ENCODE assay signal across 13 cellular contexts in genomic region chr16:25018972-25019617, GRCh38. TPM values are rescaled to one million over a fixed set of nuclear protein-coding genes. Genes with fewer than 3 reads are reported as not detected.
DNase-seq lines count a peak whose midpoint lies in the region; ATAC-seq and TF ChIP-seq lines count a peak whose summit lies in the region.
"Had no signal": no experiment of that assay in that cellular context is flagged by ENCODE, and none has a peak within 500 bp of the region (broad histone marks: within the 10 kb centered on the region; RNA-seq: fewer than 3 reads in every experiment).

No MANE protein-coding gene starts in this region.

- H3K9me3 ChIP-seq in MM.1S (replicated peaks; ENCODE audit: insufficient read depth, low read length) = no peaks in the 10 kb centered on the region
- H3K9me3 ChIP-seq in HAP-1 = no peaks in the 10 kb centered on the region
- H3K9me3 ChIP-seq: right atrium auricular region, thyroid gland had no signal

- H3K27me3 ChIP-seq in MM.1S (replicated peaks; ENCODE audit: insufficient read depth, low read length) (peaks cover 61% of the 10 kb centered on the region), HAP-1 (ENCODE audit: low read depth) (no peaks in the 10 kb centered on the region)
- H3K27me3 ChIP-seq: right atrium auricular region, thyroid gland had no signal

- in situ Hi-C loops in HAP-1 (cut with MboI; ENCODE audit: low sequenced_read_pairs) = no loop called here

- peak overlapping the region; percentile 35 for H3K4me2 ChIP-seq in MM.1S (ENCODE audit: low read depth, low read length)

- no peak overlapping the region for H2AFZ ChIP-seq in MM.1S (ENCODE audit: low read length)

- no peaks in the 10 kb centered on the region for H3K9me2 ChIP-seq in MM.1S (replicated peaks; ENCODE audit: insufficient read depth, low read length)

- no peak for TF ChIP-seq CTCF in MM.1S (IDR thresholded peaks at IDR 0.05; ENCODE audit: low read length)
- TF ChIP-seq CTCF in osteocyte (IDR thresholded peaks at IDR 0.05) = no peak

- DNase-seq in activated naive CD4-positive, alpha-beta T cell treated with anti-CD3 and anti-CD28 coated beads for 36 hours = no peak
- no peak for DNase-seq in activated naive CD4-positive, alpha-beta T cell (lab: John Stamatoyannopoulos, UW)
- DNase-seq in MM.1S (peak; percentile 58), KG1 (lab: John Stamatoyannopoulos, UW) (no peak), HAP-1 (ENCODE audit: low spot score in 2 of 2) (no peak), osteocyte (ENCODE audit: extremely low spot score, unreplicated experiment) (no peak)
- no peak for DNase-seq in activated CD4-positive, alpha-beta memory T cell treated with anti-CD3 and anti-CD28 coated beads for 36 hours
- DNase-seq: NCI-H510A, thyroid gland had no signal

- peak overlapping the region; percentile 24; the same call in 1 of the 2 replicates for H3K27ac ChIP-seq in MM.1S (ENCODE audit: low read length)
- H3K27ac ChIP-seq: right atrium auricular region, SK-N-MC, thyroid gland had no signal

- H3K4me3 ChIP-seq in MM.1S (ENCODE audit: low read length) (0 out of 2 replicates have a peak overlapping the region, but pooled peaks have one; percentile 10), HAP-1 (no peak overlapping the region)
- H3K4me3 ChIP-seq: right atrium auricular region, thyroid gland had no signal

- H3F3A ChIP-seq in MM.1S (ENCODE audit: insufficient read depth, low read length) = peaks cover 37% of the 10 kb centered on the region

- H3K79me2 ChIP-seq in MM.1S (ENCODE audit: low read length) = no peaks in the 10 kb centered on the region

- intact Hi-C loops in activated naive CD4-positive, alpha-beta T cell treated with anti-CD3 and anti-CD28 coated beads for 36 hours (cut with micrococcal nuclease) = loop anchor here (1.0 to 10.0 kb wide), 5 partner anchors 12 to 1072 kb away; no protein-coding TSS in a partner anchor
- intact Hi-C loops in activated CD4-positive, alpha-beta memory T cell treated with anti-CD3 and anti-CD28 coated beads for 36 hours (cut with micrococcal nuclease) = loop anchor here (2.0 to 10.0 kb wide), 5 partner anchors 37 to 474 kb away; partner anchors contain the start of gene TNRC6A

- H3K36me3 Mint-ChIP-seq in activated naive CD4-positive, alpha-beta T cell treated with anti-CD3 and anti-CD28 coated beads for 36 hours (ENCODE audit: low read depth) = peaks cover 2% of the 10 kb centered on the region
- peaks cover 4% of the 10 kb centered on the region for H3K36me3 Mint-ChIP-seq in activated CD4-positive, alpha-beta memory T cell treated with anti-CD3 and anti-CD28 coated beads for 36 hours
- no peaks in the 10 kb centered on the region for H3K36me3 Mint-ChIP-seq in stimulated activated memory B cell treated with anti-CD40 and anti-IgM and Interleukin-4, amounts not matched to agents 10 μg/mL and 1 μg/mL and 100 μg/mL, for 72 hours
- H3K36me3 Mint-ChIP-seq in osteocyte (ENCODE audit: unreplicated experiment) = no peaks in the 10 kb centered on the region
- H3K36me3 Mint-ChIP-seq: brain had no signal

- peaks cover 6% of the 10 kb centered on the region; the same call in 1 of the 2 replicates for H4K20me1 ChIP-seq in MM.1S (ENCODE audit: insufficient read depth, low read length)

- ATAC-seq in stimulated activated memory B cell treated with anti-CD40 and anti-IgM and Interleukin-4, amounts not matched to agents 10 μg/mL and 1 μg/mL and 100 μg/mL, for 72 hours = peak; percentile 44

- peaks cover 44% of the 10 kb centered on the region for H3K4me1 Mint-ChIP-seq in activated naive CD4-positive, alpha-beta T cell treated with anti-CD3 and anti-CD28 coated beads for 36 hours (ENCODE audit: low read depth)
- H3K4me1 Mint-ChIP-seq in activated CD4-positive, alpha-beta memory T cell treated with anti-CD3 and anti-CD28 coated beads for 36 hours (ENCODE audit: low read depth) = peaks cover 41% of the 10 kb centered on the region
- peaks cover 48% of the 10 kb centered on the region for H3K4me1 Mint-ChIP-seq in stimulated activated memory B cell treated with anti-CD40 and anti-IgM and Interleukin-4, amounts not matched to agents 10 μg/mL and 1 μg/mL and 100 μg/mL, for 72 hours
- peaks cover 9% of the 10 kb centered on the region for H3K4me1 Mint-ChIP-seq in osteocyte (ENCODE audit: unreplicated experiment)

- CTCF ChIA-PET in activated naive CD4-positive, alpha-beta T cell treated with anti-CD3 and anti-CD28 coated beads for 36 hours (lab: Charles Lee) = interaction anchor here (0.6 to 1.3 kb wide), 3 partner anchors 21 to 43 kb away, joined by 3 to 5 read pairs (median 3); no protein-coding TSS in a partner anchor
- CTCF ChIA-PET in activated CD4-positive, alpha-beta memory T cell treated with anti-CD3 and anti-CD28 coated beads for 36 hours (lab: Charles Lee) = interaction anchor here (1.1 kb wide), 1 partner anchor 27 kb away, joined by 3 read pairs; no protein-coding TSS in a partner anchor

- no peaks in the 10 kb centered on the region for H3K9me3 Mint-ChIP-seq in activated naive CD4-positive, alpha-beta T cell treated with anti-CD3 and anti-CD28 coated beads for 36 hours
- no peaks in the 10 kb centered on the region for H3K9me3 Mint-ChIP-seq in activated CD4-positive, alpha-beta memory T cell treated with anti-CD3 and anti-CD28 coated beads for 36 hours
- H3K9me3 Mint-ChIP-seq in stimulated activated memory B cell treated with anti-CD40 and anti-IgM and Interleukin-4, amounts not matched to agents 10 μg/mL and 1 μg/mL and 100 μg/mL, for 72 hours = no peaks in the 10 kb centered on the region
- H3K9me3 Mint-ChIP-seq in osteocyte (ENCODE audit: unreplicated experiment) = no peaks in the 10 kb centered on the region

- peak overlapping the region; percentile 40 for H3K4me3 Mint-ChIP-seq in activated naive CD4-positive, alpha-beta T cell treated with anti-CD3 and anti-CD28 coated beads for 36 hours
- peak overlapping the region; percentile 14 for H3K4me3 Mint-ChIP-seq in activated CD4-positive, alpha-beta memory T cell treated with anti-CD3 and anti-CD28 coated beads for 36 hours
- H3K4me3 Mint-ChIP-seq in stimulated activated memory B cell treated with anti-CD40 and anti-IgM and Interleukin-4, amounts not matched to agents 10 μg/mL and 1 μg/mL and 100 μg/mL, for 72 hours = peak overlapping the region; percentile 67
- H3K4me3 Mint-ChIP-seq in osteocyte (ENCODE audit: unreplicated experiment) = no peak overlapping the region
- H3K4me3 Mint-ChIP-seq: brain had no signal

- H3K4me1 ChIP-seq in MM.1S (ENCODE audit: low read length) (peaks cover 35% of the 10 kb centered on the region), HAP-1 (no peaks in the 10 kb centered on the region)

- H3K9ac ChIP-seq in MM.1S (ENCODE audit: low read length) = no peak overlapping the region

- no peaks in the 10 kb centered on the region for H3K27me3 Mint-ChIP-seq in activated naive CD4-positive, alpha-beta T cell treated with anti-CD3 and anti-CD28 coated beads for 36 hours (ENCODE audit: low read depth)
- H3K27me3 Mint-ChIP-seq in activated CD4-positive, alpha-beta memory T cell treated with anti-CD3 and anti-CD28 coated beads for 36 hours = no peaks in the 10 kb centered on the region
- H3K27me3 Mint-ChIP-seq in stimulated activated memory B cell treated with anti-CD40 and anti-IgM and Interleukin-4, amounts not matched to agents 10 μg/mL and 1 μg/mL and 100 μg/mL, for 72 hours = no peaks in the 10 kb centered on the region
- no peaks in the 10 kb centered on the region for H3K27me3 Mint-ChIP-seq in osteocyte (ENCODE audit: unreplicated experiment)

- no peaks in the 10 kb centered on the region for H3K36me3 ChIP-seq in MM.1S (replicated peaks; ENCODE audit: insufficient read depth, low read length)
- H3K36me3 ChIP-seq in HAP-1 (replicated peaks) = no peaks in the 10 kb centered on the region
- H3K36me3 ChIP-seq: right atrium auricular region, thyroid gland had no signal

- peak overlapping the region; percentile 70 for H3K27ac Mint-ChIP-seq in activated naive CD4-positive, alpha-beta T cell treated with anti-CD3 and anti-CD28 coated beads for 36 hours
- peak overlapping the region; percentile 24 for H3K27ac Mint-ChIP-seq in activated CD4-positive, alpha-beta memory T cell treated with anti-CD3 and anti-CD28 coated beads for 36 hours
- H3K27ac Mint-ChIP-seq in stimulated activated memory B cell treated with anti-CD40 and anti-IgM and Interleukin-4, amounts not matched to agents 10 μg/mL and 1 μg/mL and 100 μg/mL, for 72 hours = peak overlapping the region; percentile 86
- H3K27ac Mint-ChIP-seq in osteocyte (ENCODE audit: unreplicated experiment) = no peak overlapping the region
- H3K27ac Mint-ChIP-seq: brain had no signal

- POLR2A ChIA-PET in activated CD4-positive, alpha-beta memory T cell treated with anti-CD3 and anti-CD28 coated beads for 36 hours (lab: Charles Lee) = interaction anchor here (1.1 kb wide), 1 partner anchor 32 kb away, joined by 3 read pairs; no protein-coding TSS in a partner anchor

RNA-seq across cellular contexts. Expression of gene ARHGAP17, which starts 3.9 kb away (rescaled TPM):
- total RNA-seq in activated naive CD4-positive, alpha-beta T cell treated with anti-CD3 and anti-CD28 coated beads for 36 hours = 10 to 100 TPM; 48.6 to 49.2 TPM
- total RNA-seq in activated CD4-positive, alpha-beta memory T cell treated with anti-CD3 and anti-CD28 coated beads for 36 hours = 10 to 100 TPM; 50.8 to 57.4 TPM
- total RNA-seq in osteocyte = 93.4 and 97.3 TPM in 2 replicates
